ENCODE assay signal across 8 cellular contexts in the genomic region with DNA sequence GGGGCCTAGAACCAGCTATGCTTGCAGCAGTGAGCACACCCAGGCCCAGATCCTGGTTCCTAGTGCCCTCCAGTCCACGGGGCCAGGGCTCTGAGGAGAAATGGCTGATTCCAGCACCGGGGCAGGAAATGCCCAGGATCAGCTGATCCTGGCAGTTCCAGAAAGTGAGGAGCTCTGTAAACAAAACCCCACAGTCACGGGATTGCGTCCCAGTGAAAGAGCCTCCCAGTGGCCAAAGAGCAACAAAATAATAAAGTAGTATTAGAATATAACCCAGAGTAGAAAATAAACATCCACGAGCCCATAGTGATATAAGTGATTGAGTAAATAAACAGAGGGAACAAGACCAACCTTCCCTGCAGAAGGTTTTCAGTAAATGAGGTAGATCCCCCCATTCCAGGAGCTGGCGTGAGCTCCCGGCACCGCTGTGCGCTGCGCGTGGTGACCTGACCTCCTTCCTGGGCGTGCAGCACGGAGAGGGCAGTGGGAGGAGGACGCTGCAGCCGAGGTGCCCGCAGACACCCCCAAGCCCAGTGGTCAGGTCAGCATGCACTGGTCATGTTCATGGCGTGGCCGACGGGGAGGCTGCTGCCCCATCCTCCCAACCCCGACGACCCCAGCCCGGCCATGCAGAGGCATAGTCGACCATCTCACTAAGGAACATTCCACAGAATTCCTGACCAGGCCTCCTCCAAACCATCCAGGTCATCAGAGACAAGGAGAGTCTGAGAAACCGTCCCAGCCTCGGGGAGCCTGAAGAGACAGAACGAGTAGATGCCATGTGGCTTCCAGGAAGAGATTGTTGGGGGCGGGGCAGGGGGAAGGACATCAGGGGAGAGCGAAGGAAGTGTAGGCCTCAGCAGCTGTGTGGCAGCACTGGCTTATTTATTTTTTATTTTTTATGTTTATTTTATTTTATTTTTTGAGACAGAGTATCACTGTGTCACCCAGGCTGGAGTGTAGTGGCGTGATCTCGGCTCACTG. TPM values are rescaled to one million over a fixed set of nuclear protein-coding genes. Genes with fewer than 3 reads are reported as not detected.
A peak's percentile ranks its signal among the peaks of the same experiment; 100 is the strongest.
DNase-seq lines count a peak whose midpoint lies in the region; ATAC-seq and TF ChIP-seq lines count a peak whose summit lies in the region.

No MANE protein-coding gene starts in this region.

- TF ChIP-seq CTCF in left ventricle myocardium inferior (IDR thresholded peaks at IDR 0.05; ENCODE audit: borderline replicate concordance) = peak; percentile 37
- TF ChIP-seq CTCF in BE2C (IDR thresholded peaks at IDR 0.05; ENCODE audit: low read depth, low read length) = no peak

- H3K27me3 ChIP-seq in left ventricle myocardium inferior (ENCODE audit: low read depth) = no peaks in the 10 kb centered on the region
- H3K27me3 ChIP-seq in BE2C = no peaks in the 10 kb centered on the region

- no peak for ATAC-seq in HG02970 (IDR thresholded peaks at IDR 0.05; ENCODE audit: low FRiP score, unreplicated experiment)
- no peak for ATAC-seq in GM21360 (IDR thresholded peaks at IDR 0.05; ENCODE audit: unreplicated experiment)
- ATAC-seq in GM21717 (IDR thresholded peaks at IDR 0.05; ENCODE audit: unreplicated experiment) = no peak

- H3K4me1 ChIP-seq in left ventricle myocardium inferior (peaks cover 31% of the 10 kb centered on the region), BE2C (no peaks in the 10 kb centered on the region)

- H3K36me3 ChIP-seq in left ventricle myocardium inferior (peaks cover 8% of the 10 kb centered on the region), BE2C (no peaks in the 10 kb centered on the region)

- intact Hi-C loops in left ventricle myocardium inferior (cut with micrococcal nuclease) = no loop called here

- H3K4me3 ChIP-seq in left ventricle myocardium inferior = peak overlapping the region; percentile 54
- no peak overlapping the region for H3K4me3 ChIP-seq in BE2C (ENCODE audit: low read depth, low read length)

- DNase-seq in ELR (ENCODE audit: low read depth) (peak; percentile 69), amygdala (lab: John Stamatoyannopoulos, UW) (peak in 51 of 56 donors; percentile 21 to 87 (median 64)), left ventricle myocardium inferior (no peak), putamen (ENCODE audit: low spot score) (peak; percentile 89), BE2C (no peak)

- peak overlapping the region; percentile 85 for H3K27ac ChIP-seq in left ventricle myocardium inferior (replicated peaks)

- H3K9me3 ChIP-seq in left ventricle myocardium inferior (replicated peaks) (no peaks in the 10 kb centered on the region), BE2C (no peaks in the 10 kb centered on the region)

RNA-seq across cellular contexts. Expression of a gene that starts 19.9 kb away (rescaled TPM):
- total RNA-seq in left ventricle myocardium inferior = 30.2 TPM
- polyA plus RNA-seq in BE2C (2012; ENCODE audit: insufficient read depth, insufficient read length, low read depth) = 22.9 TPM

RNA-seq across cellular contexts. Expression of a gene that starts 28.2 kb away (rescaled TPM):
- total RNA-seq in left ventricle myocardium inferior = 0.11 TPM
- polyA plus RNA-seq in BE2C (2012; ENCODE audit: insufficient read depth, insufficient read length, low read depth) = not detected

RNA-seq across cellular contexts. Expression of a gene that starts 37.1 kb away (rescaled TPM):
- 142 TPM for total RNA-seq in left ventricle myocardium inferior
- polyA plus RNA-seq in BE2C (2012; ENCODE audit: insufficient read depth, insufficient read length, low read depth) = 200 TPM

RNA-seq across cellular contexts. Expression of a gene that starts 55.2 kb away (rescaled TPM):
- total RNA-seq in left ventricle myocardium inferior = 34.9 TPM
- polyA plus RNA-seq in BE2C (2012; ENCODE audit: insufficient read depth, insufficient read length, low read depth) = 7.9 TPM

Comparison
In these comparisons a context has a peak if more than half of its experiments do, and no peak if none do; other contexts are left out.
1. DNase-seq: peak in ELR (single experiment), amygdala (51 of 56) and putamen (single experiment); none in left ventricle myocardium inferior (single experiment) and BE2C (single experiment).